1 cellular context compared by ENCODE assay signal in the genomic region with DNA sequence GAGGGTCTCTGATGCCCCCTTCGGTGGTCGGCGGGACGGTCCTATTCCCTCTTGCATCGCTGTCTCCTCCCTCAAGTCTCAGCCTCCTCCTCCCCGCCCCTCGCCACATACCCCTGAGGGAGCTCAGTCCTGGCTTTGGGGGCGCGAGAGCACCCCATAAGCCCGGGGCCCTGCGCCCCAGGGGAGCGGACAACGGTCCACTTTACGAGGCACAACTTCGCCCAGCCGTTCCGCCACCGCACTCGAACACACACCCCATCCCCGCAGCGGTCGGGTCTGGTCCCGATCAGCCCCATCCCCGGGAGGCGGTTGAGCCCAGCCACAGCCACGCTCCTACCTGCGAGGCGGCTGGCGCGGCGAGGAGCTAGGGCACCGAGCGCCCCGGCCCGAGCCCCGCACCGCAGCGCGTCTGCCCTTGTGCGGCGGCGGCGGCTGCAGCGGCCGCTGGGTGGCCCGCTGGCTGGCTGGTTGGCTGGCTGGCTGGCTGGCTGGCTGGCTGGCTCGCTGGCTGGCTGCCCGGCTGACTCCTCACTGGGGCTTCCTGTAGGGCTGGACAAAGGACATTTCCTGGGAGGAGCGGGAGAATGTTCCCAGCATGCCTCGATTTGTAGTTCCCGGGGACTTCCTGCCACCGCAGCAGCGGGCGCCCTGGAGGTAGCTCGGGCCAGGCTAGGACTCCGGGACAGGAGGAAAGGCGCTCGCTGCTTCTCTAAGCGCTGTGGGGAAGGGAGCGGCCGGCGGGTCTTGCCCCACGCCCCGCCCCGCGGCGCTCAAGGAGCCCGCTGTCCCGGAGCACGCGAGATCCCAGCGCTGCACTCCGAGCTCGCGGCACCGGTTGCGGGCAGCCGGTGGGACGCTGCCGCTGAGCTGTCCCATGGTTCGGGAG.
A peak's percentile ranks its signal among the peaks of the same experiment; 100 is the strongest.
TF ChIP-seq lines count a peak whose summit lies in the region.

A gene (minus strand): TSS at position 533 of the 886 bp plus-strand sequence. CDS start 22,166 bp downstream, outside the sequence.

TF ChIP-seq in IMR-90, 13 proteins besides CTCF, POLR2A, EP300 and RAD21:
- peak; percentile 7; the same call in 1 of the 2 replicates for TF ChIP-seq SMC3 (IDR thresholded peaks at IDR 0.05; ENCODE audit: low read depth, low read length)
- TF ChIP-seq BHLHE40 (IDR thresholded peaks at IDR 0.05; ENCODE audit: low read depth, low read length): no peak
- TF ChIP-seq NFE2L2 (IDR thresholded peaks at IDR 0.05; ENCODE audit: low read depth, low read length): no peak
- TF ChIP-seq CHD1 (IDR thresholded peaks at IDR 0.05; ENCODE audit: low read depth, low read length): no peak; the same call in 1 of the 2 replicates
- TF ChIP-seq MAZ (IDR thresholded peaks at IDR 0.05; ENCODE audit: borderline replicate concordance, low read depth, low read length): peak; percentile 39; the same call in 1 of the 2 replicates
- TF ChIP-seq MXI1 (IDR thresholded peaks at IDR 0.05; ENCODE audit: borderline replicate concordance, low read depth, low read length): peak; percentile 66; the same call in 1 of the 2 replicates
- TF ChIP-seq RFX5 (IDR thresholded peaks at IDR 0.05; ENCODE audit: low read depth, low read length): no peak
- no peak for TF ChIP-seq MAFK (IDR thresholded peaks at IDR 0.05; ENCODE audit: low read depth, low read length)
- TF ChIP-seq CEBPB (IDR thresholded peaks at IDR 0.05; ENCODE audit: low read depth, low read length): no peak
